In genomic region chr1:105558023-105558422, GRCh38 we compare ENCODE assay signal across 34 cellular contexts.
"Had no signal": no experiment of that assay in that cellular context is flagged by ENCODE, and none has a peak within 500 bp of the region (broad histone marks: within the 10 kb centered on the region; RNA-seq: fewer than 3 reads in every experiment).

No MANE protein-coding gene starts in this region.

- H3K9ac ChIP-seq: KMS-11 had no signal

- H3K4me3 ChIP-seq: MG63 had no signal

- DNase-seq: Karpas-422, Kasumi-1, MG63, MM.1S, MV-4-11, NCI-H1048, NCI-H1092, NCI-H1092 treated with DMSO at 0.1 percent for 48 hours, NCI-H1105, NCI-H1105 treated with DMSO at 0.1 percent for 48 hours, NCI-H1417, NCI-H1417 treated with DMSO at 0.1 percent for 48 hours, NCI-H1436 treated with DMSO at 0.1 percent for 48 hours, NCI-H146, NCI-H1694, NCI-H1694 treated with DMSO at 0.1 percent for 48 hours, NCI-H187, NCI-H187 treated with DMSO at 0.1 percent for 48 hours, NCI-H1930, NCI-H2029, NCI-H2029 treated with DMSO at 0.1 percent for 48 hours, NCI-H2081, NCI-H2081 treated with DMSO at 0.1 percent for 48 hours, NCI-H2107, NCI-H2171, NCI-H2171 treated with DMSO at 0.1 percent for 48 hours, NCI-H2227 treated with DMSO at 0.1 percent for 48 hours, NCI-H226, NCI-H345, NCI-H446, NCI-H446 treated with DMSO at 0.1 percent for 48 hours, NCI-H510A, NCI-H510A treated with DMSO at 0.1 percent for 48 hours had no signal

- H3K36me3 ChIP-seq: MG63 had no signal

- H3K27ac ChIP-seq: KMS-11 had no signal

- H3K9me3 ChIP-seq: MG63 had no signal

- H3K27me3 ChIP-seq: MG63 had no signal

- H3K4me2 ChIP-seq: KMS-11 had no signal
